9 cellular contexts compared by ENCODE assay signal in the genomic region with DNA sequence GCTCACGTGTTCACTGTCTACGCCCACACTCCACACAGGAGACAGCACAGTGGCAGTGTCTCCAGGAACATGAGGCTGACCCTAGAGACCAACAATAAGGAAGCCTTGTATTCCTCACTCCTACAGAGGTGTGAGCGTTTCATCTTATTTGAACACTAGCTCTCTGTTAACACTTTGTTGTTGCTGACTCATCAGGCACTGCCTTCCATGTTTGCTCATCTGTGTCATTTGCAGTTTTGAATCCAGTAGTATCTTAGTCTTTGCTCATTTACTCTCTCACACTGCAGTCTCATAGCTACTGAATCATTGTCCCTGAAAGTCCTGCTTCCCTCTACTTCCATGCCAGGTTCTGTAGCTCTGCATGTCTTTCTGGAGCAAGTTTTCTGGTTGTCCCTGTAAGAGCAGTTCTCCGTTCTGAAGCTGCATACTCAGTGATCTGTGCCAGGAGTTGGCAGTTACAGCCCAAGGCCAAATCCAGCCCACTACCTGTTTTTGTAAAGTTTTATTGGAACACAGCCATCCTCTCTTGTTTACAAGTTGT.
A peak's percentile ranks its signal among the peaks of the same experiment; 100 is the strongest.
DNase-seq lines count a peak whose midpoint lies in the region; ATAC-seq and TF ChIP-seq lines count a peak whose summit lies in the region.
"Had no signal": no experiment of that assay in that cellular context is flagged by ENCODE, and none has a peak within 500 bp of the region (broad histone marks: within the 10 kb centered on the region; RNA-seq: fewer than 3 reads in every experiment).

No MANE protein-coding gene starts in this region.

- no peaks in the 10 kb centered on the region for H3K9me3 Mint-ChIP-seq in CD4-positive, alpha-beta T cell
- no peaks in the 10 kb centered on the region for H3K9me3 Mint-ChIP-seq in progenitor cell of endocrine pancreas (ENCODE audit: low read depth)
- H3K9me3 Mint-ChIP-seq: dendritic cell treated with granulocyte-macrophage colony-stimulating factor and Interleukin-4, amounts not matched to agents 40 ng/mL and 50 ng/mL, for 4 days had no signal

- H3K27me3 Mint-ChIP-seq in CD4-positive, alpha-beta T cell: no peaks in the 10 kb centered on the region
- H3K27me3 Mint-ChIP-seq in progenitor cell of endocrine pancreas: no peaks in the 10 kb centered on the region

- TF ChIP-seq CTCF in Loucy (conservative IDR thresholded peaks at IDR 0.05; ENCODE audit: low read length): no peak
- no peak for TF ChIP-seq CTCF in fibroblast of mammary gland (conservative IDR thresholded peaks at IDR 0.05; ENCODE audit: control insufficient read depth, insufficient read depth, low read depth, low read length)
- no peak for TF ChIP-seq CTCF in CD4-positive, alpha-beta T cell (IDR thresholded peaks at IDR 0.05)
- TF ChIP-seq CTCF in progenitor cell of endocrine pancreas (IDR thresholded peaks at IDR 0.05; ENCODE audit: unreplicated experiment): no peak

- CTCF ChIA-PET in CD4-positive, alpha-beta T cell (lab: Charles Lee): no interaction called here

- H3K9ac ChIP-seq in Loucy (ENCODE audit: low read depth, low read length, poor library complexity, severe bottlenecking): no peak overlapping the region

- H3K4me1 ChIP-seq in Loucy (ENCODE audit: insufficient read depth, low read length, poor library complexity, severe bottlenecking): no peaks in the 10 kb centered on the region
- no peaks in the 10 kb centered on the region for H3K4me1 ChIP-seq in effector memory CD4-positive, alpha-beta T cell (ENCODE audit: control insufficient read depth, insufficient read depth, low read length, poor library complexity, severe bottlenecking)

- no peaks in the 10 kb centered on the region for H3K79me2 ChIP-seq in Loucy (ENCODE audit: insufficient read depth, low read length)

- no peak overlapping the region for H3K27ac Mint-ChIP-seq in CD4-positive, alpha-beta T cell
- H3K27ac Mint-ChIP-seq in progenitor cell of endocrine pancreas: no peak overlapping the region
- H3K27ac Mint-ChIP-seq: dendritic cell treated with granulocyte-macrophage colony-stimulating factor and Interleukin-4, amounts not matched to agents 40 ng/mL and 50 ng/mL, for 4 days had no signal

- no peak overlapping the region for H3K27ac ChIP-seq in effector memory CD4-positive, alpha-beta T cell (ENCODE audit: insufficient read depth, low read length, poor library complexity, severe bottlenecking)
- H3K27ac ChIP-seq in CD4-positive, alpha-beta T cell (ENCODE audit: low read depth, low read length): no peak overlapping the region

- intact Hi-C loops in CD4-positive, alpha-beta T cell (cut with DNase I, micrococcal nuclease): no loop called here

- H3K4me3 ChIP-seq in Loucy (ENCODE audit: low read length, poor library complexity, severe bottlenecking): no peak overlapping the region
- H3K4me3 ChIP-seq in fibroblast of mammary gland (ENCODE audit: control insufficient read depth, low read depth, low read length): no peak overlapping the region
- no peak overlapping the region for H3K4me3 ChIP-seq in effector memory CD4-positive, alpha-beta T cell (ENCODE audit: insufficient read depth, low read depth, low read length, poor library complexity, severe bottlenecking)

- no peaks in the 10 kb centered on the region for H3K36me3 Mint-ChIP-seq in CD4-positive, alpha-beta T cell (ENCODE audit: low read depth)
- no peaks in the 10 kb centered on the region for H3K36me3 Mint-ChIP-seq in progenitor cell of endocrine pancreas (ENCODE audit: insufficient read depth)

- H2AFZ ChIP-seq in Loucy (ENCODE audit: low read length): peak overlapping the region; percentile 71

- ATAC-seq in GM19025 (IDR thresholded peaks at IDR 0.05; ENCODE audit: low read depth, unreplicated experiment) (peak; percentile 64), GM21367 (IDR thresholded peaks at IDR 0.05; ENCODE audit: unreplicated experiment) (no peak)
- no peak for ATAC-seq in CD4-positive, alpha-beta T cell (ENCODE audit: poor library complexity)

- DNase-seq in A172 (ENCODE audit: low spot score): peak; percentile 60
- peak; percentile 65 for DNase-seq in fibroblast of mammary gland (ENCODE audit: low read depth)
- DNase-seq in effector memory CD4-positive, alpha-beta T cell: no peak
- DNase-seq in CD4-positive, alpha-beta T cell: no peak
- no peak for DNase-seq in progenitor cell of endocrine pancreas (ENCODE audit: low spot score, unreplicated experiment)

- POLR2A ChIA-PET in CD4-positive, alpha-beta T cell (lab: Charles Lee): no interaction called here

- no peak overlapping the region for H3K4me2 ChIP-seq in Loucy (ENCODE audit: low read depth, low read length, poor library complexity, severe bottlenecking)

- no peaks in the 10 kb centered on the region for H3K9me3 ChIP-seq in Loucy (ENCODE audit: insufficient read depth, low read depth, low read length)
- no peaks in the 10 kb centered on the region for H3K9me3 ChIP-seq in effector memory CD4-positive, alpha-beta T cell (ENCODE audit: control insufficient read depth, low read length)
- no peaks in the 10 kb centered on the region for H3K9me3 ChIP-seq in CD4-positive, alpha-beta T cell (ENCODE audit: control insufficient read depth, low read length)

- no peaks in the 10 kb centered on the region for H3F3A ChIP-seq in Loucy (ENCODE audit: low read depth)

- H3K9me2 ChIP-seq in Loucy (replicated peaks; ENCODE audit: low read depth, low read length): no peaks in the 10 kb centered on the region

- no peaks in the 10 kb centered on the region for H3K36me3 ChIP-seq in Loucy (ENCODE audit: insufficient read depth, low read length)
- H3K36me3 ChIP-seq in effector memory CD4-positive, alpha-beta T cell (ENCODE audit: control insufficient read depth, insufficient read depth, low read length): no peaks in the 10 kb centered on the region

- H4K20me1 ChIP-seq in Loucy (ENCODE audit: insufficient read depth, low read length, poor library complexity, severe bottlenecking): no peaks in the 10 kb centered on the region

- no peaks in the 10 kb centered on the region for H3K27me3 ChIP-seq in Loucy (ENCODE audit: insufficient read depth, low read length, poor library complexity, severe bottlenecking)
- H3K27me3 ChIP-seq in effector memory CD4-positive, alpha-beta T cell (replicated peaks; ENCODE audit: control insufficient read depth, insufficient read depth, low read length, poor library complexity, severe bottlenecking): no peaks in the 10 kb centered on the region
- no peaks in the 10 kb centered on the region for H3K27me3 ChIP-seq in CD4-positive, alpha-beta T cell (ENCODE audit: control insufficient read depth, insufficient read depth, low read length)

- H3K4me1 Mint-ChIP-seq in CD4-positive, alpha-beta T cell (ENCODE audit: low read depth): no peaks in the 10 kb centered on the region
- H3K4me1 Mint-ChIP-seq in progenitor cell of endocrine pancreas (ENCODE audit: low read depth): peaks cover 3% of the 10 kb centered on the region

- H3K4me3 Mint-ChIP-seq in CD4-positive, alpha-beta T cell: no peak overlapping the region
- no peak overlapping the region for H3K4me3 Mint-ChIP-seq in progenitor cell of endocrine pancreas (ENCODE audit: low read depth)
- H3K4me3 Mint-ChIP-seq: dendritic cell treated with granulocyte-macrophage colony-stimulating factor and Interleukin-4, amounts not matched to agents 40 ng/mL and 50 ng/mL, for 4 days had no signal

Comparison
In these comparisons a context has a peak if more than half of its experiments do, and no peak if none do; other contexts are left out.
1. DNase-seq: peak in A172 (single experiment) and fibroblast of mammary gland (single experiment); none in effector memory CD4-positive, alpha-beta T cell (0 of 3), CD4-positive, alpha-beta T cell (0 of 10) and progenitor cell of endocrine pancreas (single experiment).